8 cellular contexts compared by ENCODE assay signal in genomic region chr3:9915252-9916141, GRCh38. TPM values are rescaled to one million over a fixed set of nuclear protein-coding genes. Genes with fewer than 3 reads are reported as not detected.
DNase-seq lines count a peak whose midpoint lies in the region; ATAC-seq and TF ChIP-seq lines count a peak whose summit lies in the region.

No MANE protein-coding gene starts in this region.

- no peaks in the 10 kb centered on the region for H3K9me2 ChIP-seq in PC-3 (replicated peaks; ENCODE audit: low read length)

- ATAC-seq in PC-3 (peak; percentile 21), body of pancreas (peak; percentile 68), gastrocnemius medialis (peak; percentile 39 to 42)

- intact Hi-C loops in PC-3 (cut with micrococcal nuclease), result loop anchor here (1.0 to 5.0 kb wide), 8 partner anchors 17 to 66 kb away; partner anchors contain the start of genes CIDEC and CRELD1
- intact Hi-C loops in body of pancreas (cut with DNase I), result no loop called here
- intact Hi-C loops in gastrocnemius medialis (cut with DNase I; ENCODE audit: low total_unique reads), result loop anchor here (1.0 to 5.0 kb wide), 5 partner anchors 25 to 113 kb away; partner anchors contain the start of genes JAGN1 and RPUSD3

- H3K4me2 ChIP-seq in PC-3 (ENCODE audit: low read length), result peak overlapping the region; percentile 90

- POLR2A ChIA-PET in PC-3 (lab: Charles Lee; ENCODE audit: unreplicated experiment), result interaction anchor here (0.6 to 1.4 kb wide), 2 partner anchors 18 to 236 kb away, joined by 7 to 25 read pairs; partner anchors contain the start of gene CRELD1

- H3K4me3 ChIP-seq in H7 (ENCODE audit: insufficient read depth, low read depth, low read length) (peak overlapping the region; percentile 69), PC-3 (ENCODE audit: low read length) (peak overlapping the region; percentile 74), body of pancreas (peak overlapping the region; percentile 37 to 45), iPS-18a (ENCODE audit: low read length) (peak overlapping the region; percentile 65), gastrocnemius medialis (peak overlapping the region; percentile 59 to 85 (median 72))

- peak; percentile 5; the same call in 1 of the 2 replicates for TF ChIP-seq CTCF in PC-3 (conservative IDR thresholded peaks at IDR 0.05; ENCODE audit: low read depth, low read length)
- peak; percentile 20 to 60 (median 33) for TF ChIP-seq CTCF in body of pancreas (IDR thresholded peaks at IDR 0.05)
- TF ChIP-seq CTCF in gastrocnemius medialis (IDR thresholded peaks at IDR 0.05 in 4 of 5, conservative IDR thresholded peaks at IDR 0.05 in 1 of 5), result peak in 4 of 5 experiments; percentile 31 to 57 (median 44)

- TF ChIP-seq POLR2A in body of pancreas (IDR thresholded peaks at IDR 0.05) (peak; percentile 41 to 65 (median 62)), gastrocnemius medialis (IDR thresholded peaks at IDR 0.05) (peak in 1 of 2 donors; percentile 35)

- no peaks in the 10 kb centered on the region for H4K20me1 ChIP-seq in PC-3 (ENCODE audit: low read length)

- CTCF ChIA-PET in PC-3 (lab: Charles Lee), result interaction anchor here (0.6 to 1.0 kb wide), 3 partner anchors 21 to 66 kb away, joined by 4 to 12 read pairs (median 5); no protein-coding TSS in a partner anchor

- in situ Hi-C loops in gastrocnemius medialis (cut with MboI; ENCODE audit: low sequenced_read_pairs in 4 of 4), result no loop called here

- peak; percentile 70 for DNase-seq in CMK (ENCODE audit: low read depth)
- peak; percentile 77 for DNase-seq in H7
- peak; percentile 78 for DNase-seq in PC-3
- peak; percentile 73 to 80 (median 76) for DNase-seq in body of pancreas
- peak; percentile 39 to 57 for DNase-seq in gastrocnemius medialis
- DNase-seq in 8988T, result no peak
- DNase-seq in NCI-H1436 (lab: John Stamatoyannopoulos, UW), result no peak

- H3K4me1 ChIP-seq in PC-3 (ENCODE audit: insufficient read depth, low read length) (peaks cover 67% of the 10 kb centered on the region), body of pancreas (peaks cover 49% of the 10 kb centered on the region), iPS-18a (ENCODE audit: control insufficient read depth, low read depth, low read length) (peaks cover 15% of the 10 kb centered on the region), gastrocnemius medialis (peaks cover 17 to 30% of the 10 kb centered on the region in 2 donors)

- BruUV-seq in PC-3 (replicated peaks; lab: Mats Ljungman, UMichigan), result no TSS peak

- H3K36me3 ChIP-seq in H7 (replicated peaks; ENCODE audit: control insufficient read depth, insufficient read depth, low read length) (no peaks in the 10 kb centered on the region), PC-3 (ENCODE audit: low read depth, low read length) (0 out of 2 replicates have a peak, but pooled peaks cover 2% of the 10 kb centered on the region), body of pancreas (replicated peaks in 1 of 2; ENCODE audit: insufficient read depth in 1 of 2, low read depth in 2 of 2) (no peaks in the 10 kb centered on the region), iPS-18a (ENCODE audit: control insufficient read depth, low read depth, low read length) (no peaks in the 10 kb centered on the region), gastrocnemius medialis (no peaks in the 10 kb centered on the region)

- 0 to 7% methylated on average over 4 to 43 of the region's 99 CpGs for WGBS in body of pancreas, 2 donors

- H3K27me3 ChIP-seq in H7 (ENCODE audit: control insufficient read depth, insufficient read depth, low read length), result peaks cover 3% of the 10 kb centered on the region
- no peaks in the 10 kb centered on the region for H3K27me3 ChIP-seq in PC-3 (ENCODE audit: low read length)
- no peaks in the 10 kb centered on the region for H3K27me3 ChIP-seq in body of pancreas
- H3K27me3 ChIP-seq in iPS-18a (ENCODE audit: control insufficient read depth, insufficient read depth, low read length), result peaks cover 16% of the 10 kb centered on the region
- no peaks in the 10 kb centered on the region for H3K27me3 ChIP-seq in gastrocnemius medialis

- H2AFZ ChIP-seq in PC-3 (ENCODE audit: low read length), result peak overlapping the region; percentile 45

- peaks cover 26% of the 10 kb centered on the region for H3K79me2 ChIP-seq in PC-3 (ENCODE audit: low read length)

- H3K27ac ChIP-seq in PC-3 (ENCODE audit: low read length), result peak overlapping the region; percentile 99
- peak overlapping the region; percentile 65 to 93 (median 90) for H3K27ac ChIP-seq in body of pancreas
- H3K27ac ChIP-seq in iPS-18a (ENCODE audit: low read length), result no peak overlapping the region
- H3K27ac ChIP-seq in gastrocnemius medialis, result peak overlapping the region; percentile 85 to 95 (median 92)

- H3K9ac ChIP-seq in PC-3 (ENCODE audit: low read length) (peak overlapping the region; percentile 94), iPS-18a (ENCODE audit: low read length) (peak overlapping the region; percentile 48)

- H3K9me3 ChIP-seq in PC-3 (ENCODE audit: low read length), result no peaks in the 10 kb centered on the region
- H3K9me3 ChIP-seq in body of pancreas, result no peaks in the 10 kb centered on the region
- no peaks in the 10 kb centered on the region for H3K9me3 ChIP-seq in iPS-18a (ENCODE audit: control insufficient read depth, low read depth, low read length)
- no peaks in the 10 kb centered on the region for H3K9me3 ChIP-seq in gastrocnemius medialis

- H3F3A ChIP-seq in PC-3 (ENCODE audit: low read length, unreplicated experiment), result no peaks in the 10 kb centered on the region

RNA-seq across cellular contexts. Expression of gene IL17RC, which starts 1.4 kb away (rescaled TPM):
- total RNA-seq in H7 (2014; rRNA removed; shearing (Covaris generic)), result 11.6 and 15.3 TPM in 2 replicates
- 116 and 138 TPM in 2 replicates for total RNA-seq in PC-3 (2014; rRNA removed)
- 10 to 100 TPM; 40.7 to 60.3 TPM for total RNA-seq in body of pancreas
- 10 to 100 TPM; 14.8 to 67.3 (median 47.2) TPM for total RNA-seq in gastrocnemius medialis

RNA-seq across cellular contexts. Expression of gene IL17RE, which starts 12.8 kb away (rescaled TPM):
- 1.5 and 1.9 TPM in 2 replicates for total RNA-seq in H7 (2014; rRNA removed; shearing (Covaris generic))
- total RNA-seq in PC-3 (2014; rRNA removed), result 4.0 and 4.7 TPM in 2 replicates
- total RNA-seq in body of pancreas, result 10 to 100 TPM; 10.9 to 18.2 TPM
- 1 to 10 TPM in 1 of 4 donors, under 1 TPM in 2, not detected in 1; 0.20 to 1.5 (median 0.64) TPM for total RNA-seq in gastrocnemius medialis

RNA-seq across cellular contexts. Expression of gene CRELD1, which starts 18.1 kb away (rescaled TPM):
- total RNA-seq in H7 (2014; rRNA removed; shearing (Covaris generic)), result 22.2 and 30.2 TPM in 2 replicates
- 22.0 and 28.3 TPM in 2 replicates for total RNA-seq in PC-3 (2014; rRNA removed)
- 10 to 100 TPM; 19.8 to 23.6 TPM for total RNA-seq in body of pancreas
- total RNA-seq in gastrocnemius medialis, result 10 to 100 TPM; 31.6 to 42.3 (median 37.1) TPM

RNA-seq across cellular contexts. Expression of gene JAGN1, which starts 25.1 kb away (rescaled TPM):
- 15.0 and 15.1 TPM in 2 replicates for total RNA-seq in H7 (2014; rRNA removed; shearing (Covaris generic))
- total RNA-seq in PC-3 (2014; rRNA removed) (32.5 and 34.1 TPM in 2 replicates), body of pancreas (10 to 100 TPM in 1 of 2 donors, 1 to 10 TPM in 1; 5.6 to 19.7 TPM), gastrocnemius medialis (10 to 100 TPM; 42.8 to 96.4 (median 67.0) TPM)

RNA-seq across cellular contexts. Expression of gene CIDEC, which starts 35.4 kb away (rescaled TPM):
- not detected in 2 replicates for total RNA-seq in H7 (2014; rRNA removed; shearing (Covaris generic))
- not detected in 2 replicates for total RNA-seq in PC-3 (2014; rRNA removed)
- 100 to 1,000 TPM in 1 of 2 donors, 1 to 10 TPM in 1; 6.5 to 134 TPM for total RNA-seq in body of pancreas
- total RNA-seq in gastrocnemius medialis, result 10 to 100 TPM in 1 of 4 donors, 1 to 10 TPM in 3; 1.4 to 13.4 (median 3.5) TPM

Comparison
In these comparisons a context has a peak if more than half of its experiments do, and no peak if none do; other contexts are left out.
1. DNase-seq: peak in CMK (single experiment), H7 (single experiment), PC-3 (single experiment), body of pancreas (4 of 4) and gastrocnemius medialis (2 of 2); none in 8988T (single experiment) and NCI-H1436 (single experiment).
2. Peak in every context shown above with its lines, with median percentiles within 50 percentile points of each other: H3K4me3 ChIP-seq, ATAC-seq and CTCF ChIP-seq.